Comparison of ENCODE assay signal across 8 cellular contexts in genomic region chr1:11805454-11806306, GRCh38. TPM values are rescaled to one million over a fixed set of nuclear protein-coding genes. Genes with fewer than 3 reads are reported as not detected.
DNase-seq lines count a peak whose midpoint lies in the region; TF ChIP-seq lines count a peak whose summit lies in the region.

TSS of gene CLCN6 (plus strand) at chr1:11806191. CDS start at chr1:11806263, 72 bp downstream.
TSS of gene MTHFR (minus strand) at chr1:11805964. CDS start at chr1:11803116, 2,848 bp downstream.

- in situ Hi-C loops in HAP-1 (cut with MboI; ENCODE audit: low sequenced_read_pairs) = no loop called here

- H3K4me2 ChIP-seq in MM.1S (ENCODE audit: low read depth, low read length) (peak within 1 kb of the TSS; percentile 98), neural progenitor cell (peak within 1 kb of the TSS; percentile 98)

- peak within 1 kb of the TSS; percentile 85 for H2AFZ ChIP-seq in MM.1S (ENCODE audit: low read length)
- H2AFZ ChIP-seq in neural progenitor cell (replicated peaks) = peak within 1 kb of the TSS; percentile 85

- peaks cover 60% of the 10 kb centered on the region for H3K4me1 Mint-ChIP-seq in neural progenitor cell

- H3K9me2 ChIP-seq in MM.1S (replicated peaks; ENCODE audit: insufficient read depth, low read length) = no peaks in the 10 kb centered on the region

- H4K20me1 ChIP-seq in MM.1S (ENCODE audit: insufficient read depth, low read length) (no peaks in the 10 kb centered on the region), neural progenitor cell (ENCODE audit: low read depth) (peaks cover 32% of the 10 kb centered on the region)

- H3K36me3 Mint-ChIP-seq in neural progenitor cell = peaks cover 10% of the 10 kb centered on the region

- peaks cover 2% of the 10 kb centered on the region for H3K27me3 Mint-ChIP-seq in neural progenitor cell (ENCODE audit: insufficient read depth, low read depth)

- H3K9ac ChIP-seq in ES-I3 (ENCODE audit: low read depth, low read length) (peak within 1 kb of the TSS; percentile 89), MM.1S (ENCODE audit: low read length) (peak within 1 kb of the TSS; percentile 90), neural progenitor cell (peak within 1 kb of the TSS; percentile 74)

- no peaks in the 10 kb centered on the region for H3K27me3 ChIP-seq in HAP-1 (ENCODE audit: low read depth)
- H3K27me3 ChIP-seq in MM.1S (replicated peaks; ENCODE audit: insufficient read depth, low read length) = no peaks in the 10 kb centered on the region
- H3K27me3 ChIP-seq in neural progenitor cell = no peaks in the 10 kb centered on the region

- H3F3A ChIP-seq in MM.1S (ENCODE audit: insufficient read depth, low read length) = peaks cover 26% of the 10 kb centered on the region
- peaks cover 38% of the 10 kb centered on the region for H3F3A ChIP-seq in neural progenitor cell (ENCODE audit: low read depth)

- H3K27ac ChIP-seq in MM.1S (ENCODE audit: low read length) (peak within 1 kb of the TSS; percentile 86), neural progenitor cell (peak within 1 kb of the TSS; percentile 87)

- no peak for TF ChIP-seq CTCF in MM.1S (IDR thresholded peaks at IDR 0.05; ENCODE audit: low read length)
- no peak for TF ChIP-seq CTCF in foreskin fibroblast (IDR thresholded peaks at IDR 0.05; ENCODE audit: low read depth, low read length)
- no peak for TF ChIP-seq CTCF in neural progenitor cell (IDR thresholded peaks at IDR 0.05)

- H3K36me3 ChIP-seq in ES-I3 (ENCODE audit: insufficient read depth, low read length) = peaks cover 4% of the 10 kb centered on the region
- peaks cover 27% of the 10 kb centered on the region for H3K36me3 ChIP-seq in HAP-1 (replicated peaks)
- no peaks in the 10 kb centered on the region for H3K36me3 ChIP-seq in MM.1S (replicated peaks; ENCODE audit: insufficient read depth, low read length)
- peaks cover 5% of the 10 kb centered on the region for H3K36me3 ChIP-seq in neural progenitor cell

- DNase-seq in HAP-1 (ENCODE audit: low spot score in 2 of 2) (peak; percentile 99 to 100), MM.1S (peak; percentile 100), SIG-M5 (lab: John Stamatoyannopoulos, UW) (peak; percentile 87), activated gamma-delta T cell treated with Interleukin-2 at 50 U/mL for 16 hours (peak; percentile 98), foreskin fibroblast (peak; percentile 99 to 100), neural progenitor cell (ENCODE audit: low spot score) (peak; percentile 100), stromal cell of bone marrow (ENCODE audit: low read depth) (peak; percentile 97)

- peak within 1 kb of the TSS; percentile 96 for H3K4me3 Mint-ChIP-seq in neural progenitor cell

- peak within 1 kb of the TSS; percentile 90 for H3K27ac Mint-ChIP-seq in neural progenitor cell

- H3K79me2 ChIP-seq in MM.1S (ENCODE audit: low read length) (peaks cover 51% of the 10 kb centered on the region), neural progenitor cell (ENCODE audit: low read depth) (peaks cover 53% of the 10 kb centered on the region)

- H3K9me3 Mint-ChIP-seq in neural progenitor cell = no peaks in the 10 kb centered on the region

- H3K4me3 ChIP-seq in HAP-1 (peak within 1 kb of the TSS; percentile 84), MM.1S (ENCODE audit: low read length) (peak within 1 kb of the TSS; percentile 72), foreskin fibroblast (ENCODE audit: low read depth in 1 of 2, low read length in 2 of 2) (peak within 1 kb of the TSS; percentile 80 to 88), neural progenitor cell (peak within 1 kb of the TSS; percentile 78)

- H3K4me1 ChIP-seq in ES-I3 (ENCODE audit: insufficient read depth, low read length) (peaks cover 26% of the 10 kb centered on the region), HAP-1 (peaks cover 28% of the 10 kb centered on the region), MM.1S (ENCODE audit: low read length) (peaks cover 28% of the 10 kb centered on the region), neural progenitor cell (peaks cover 40% of the 10 kb centered on the region)

- no peaks in the 10 kb centered on the region for H3K9me3 ChIP-seq in ES-I3 (ENCODE audit: control insufficient read depth, insufficient read depth, low read length)
- no peaks in the 10 kb centered on the region for H3K9me3 ChIP-seq in HAP-1
- H3K9me3 ChIP-seq in MM.1S (replicated peaks; ENCODE audit: insufficient read depth, low read length) = no peaks in the 10 kb centered on the region
- no peaks in the 10 kb centered on the region for H3K9me3 ChIP-seq in neural progenitor cell (ENCODE audit: low read depth)

RNA-seq across cellular contexts. Expression of gene CLCN6, which starts in this region (rescaled TPM):
- total RNA-seq in neural progenitor cell (ENCODE audit: low replicate concordance) = 10.3 and 15.6 TPM in 2 replicates

RNA-seq across cellular contexts. Expression of gene MTHFR, which starts in this region (rescaled TPM):
- 7.0 and 14.3 TPM in 2 replicates for total RNA-seq in neural progenitor cell (ENCODE audit: low replicate concordance)

Comparison
In these comparisons a context has a peak if more than half of its experiments do, and no peak if none do; other contexts are left out.
1. Peak in every context shown above with its lines: DNase-seq, H3K4me3 ChIP-seq and H3K27ac ChIP-seq.